In genomic region chr2:101998556-101999121, GRCh38 we compare ENCODE assay signal across 1 cellular context.
TF ChIP-seq lines count a peak whose summit lies in the region.

No MANE protein-coding gene starts in this region.

TF ChIP-seq in HepG2, 621 proteins besides CTCF, POLR2A, EP300 and RAD21 (continued from another document):
- TF ChIP-seq PBX3 (CRISPR knock-in tag; IDR thresholded peaks at IDR 0.05; ENCODE audit: borderline replicate concordance) (no peak), DRAP1 (CRISPR knock-in tag; IDR thresholded peaks at IDR 0.05) (no peak; the same call in 1 of the 2 replicates), ZFP62 (CRISPR knock-in tag; IDR thresholded peaks at IDR 0.05) (no peak), KAT2B (IDR thresholded peaks at IDR 0.05; ENCODE audit: borderline replicate concordance, low read depth, low read length) (no peak), HMGXB4 (CRISPR knock-in tag; IDR thresholded peaks at IDR 0.05; ENCODE audit: borderline replicate concordance in 1 of 2, low read depth in 1 of 2) (no peak; a peak in 1 of 4 replicates), FOSL2 (CRISPR knock-in tag; IDR thresholded peaks at IDR 0.05) (no peak), ARID4A (CRISPR knock-in tag; IDR thresholded peaks at IDR 0.05; ENCODE audit: borderline replicate concordance) (no peak; the same call in 1 of the 2 replicates), ZBTB33 (CRISPR knock-in tag; IDR thresholded peaks at IDR 0.05) (0 out of 2 replicates have a peak, but pooled peaks have one; percentile 46), MLLT10 (CRISPR knock-in tag; IDR thresholded peaks at IDR 0.05) (no peak), ETV6 (CRISPR knock-in tag; conservative IDR thresholded peaks at IDR 0.05) (0 out of 2 replicates have a peak, but pooled peaks have one; percentile 14), ZHX1 (CRISPR knock-in tag; IDR thresholded peaks at IDR 0.05; ENCODE audit: low read depth) (no peak), ZMYM2 (CRISPR knock-in tag; IDR thresholded peaks at IDR 0.05) (no peak), MAX (IDR thresholded peaks at IDR 0.05) (peak; percentile 40), TAF1 (CRISPR knock-in tag; IDR thresholded peaks at IDR 0.05) (no peak), ZBTB34 (CRISPR knock-in tag; IDR thresholded peaks at IDR 0.05) (peak; percentile 51; the same call in 1 of the 2 replicates), NCOR1 (IDR thresholded peaks at IDR 0.05; ENCODE audit: borderline replicate concordance, low read length) (no peak), SALL1 (CRISPR knock-in tag; IDR thresholded peaks at IDR 0.05) (peak; percentile 45), ZNF639 (CRISPR knock-in tag; conservative IDR thresholded peaks at IDR 0.05) (0 out of 2 replicates have a peak, but pooled peaks have one; percentile 9), SP1 (IDR thresholded peaks at IDR 0.05) (no peak), SP1 (CRISPR knock-in tag; IDR thresholded peaks at IDR 0.05) (0 out of 2 replicates have a peak, but pooled peaks have one; percentile 29), ARNT2 (CRISPR knock-in tag; IDR thresholded peaks at IDR 0.05; ENCODE audit: low read depth) (no peak), SRSF4 (IDR thresholded peaks at IDR 0.05; ENCODE audit: low read depth, low read length, poor library complexity, severe bottlenecking) (no peak), RCOR2 (CRISPR knock-in tag; IDR thresholded peaks at IDR 0.05) (no peak), ZEB1 (IDR thresholded peaks at IDR 0.05; ENCODE audit: insufficient replicate concordance, low read depth) (no peak), ZNF160 (CRISPR knock-in tag; IDR thresholded peaks at IDR 0.05) (no peak), ZNF619 (CRISPR knock-in tag; IDR thresholded peaks at IDR 0.05) (no peak), FLYWCH1 (CRISPR knock-in tag; IDR thresholded peaks at IDR 0.05) (no peak), ZNF75D (CRISPR knock-in tag; IDR thresholded peaks at IDR 0.05; ENCODE audit: borderline replicate concordance) (no peak), KAT8 (CRISPR knock-in tag; IDR thresholded peaks at IDR 0.05) (no peak), ZFY (CRISPR knock-in tag; IDR thresholded peaks at IDR 0.05) (no peak), ZBTB26 (CRISPR knock-in tag; IDR thresholded peaks at IDR 0.05; ENCODE audit: borderline replicate concordance) (0 out of 2 replicates have a peak, but pooled peaks have one; percentile 39), E2F2 (CRISPR knock-in tag; IDR thresholded peaks at IDR 0.05; ENCODE audit: borderline replicate concordance) (no peak), ZNF331 (CRISPR knock-in tag; IDR thresholded peaks at IDR 0.05) (0 out of 2 replicates have a peak, but pooled peaks have one; percentile 28), ISX (CRISPR knock-in tag; conservative IDR thresholded peaks at IDR 0.05) (no peak), NFIB (CRISPR knock-in tag; IDR thresholded peaks at IDR 0.05; ENCODE audit: borderline replicate concordance) (no peak), ZNF264 (CRISPR knock-in tag; IDR thresholded peaks at IDR 0.05) (no peak), MED13 (CRISPR knock-in tag; IDR thresholded peaks at IDR 0.05) (no peak), ZNF235 (CRISPR knock-in tag; IDR thresholded peaks at IDR 0.05; ENCODE audit: borderline replicate concordance) (0 out of 2 replicates have a peak, but pooled peaks have one; percentile 1), THAP11 (CRISPR knock-in tag; IDR thresholded peaks at IDR 0.05) (no peak), HOXA3 (CRISPR knock-in tag; IDR thresholded peaks at IDR 0.05) (0 out of 2 replicates have a peak, but pooled peaks have one; percentile 17), ZBTB1 (CRISPR knock-in tag; IDR thresholded peaks at IDR 0.05; ENCODE audit: borderline replicate concordance) (no peak), PAX8 (CRISPR knock-in tag; IDR thresholded peaks at IDR 0.05; ENCODE audit: borderline replicate concordance) (0 out of 2 replicates have a peak, but pooled peaks have one; percentile 31), HOXD1 (CRISPR knock-in tag; IDR thresholded peaks at IDR 0.05) (no peak), NR0B2 (CRISPR knock-in tag; IDR thresholded peaks at IDR 0.05) (peak; percentile 70; the same call in 1 of the 2 replicates), TEAD2 (CRISPR knock-in tag; IDR thresholded peaks at IDR 0.05) (no peak)
